1 cellular context compared by ENCODE assay signal in genomic region chr7:74203157-74203556, GRCh38.
TF ChIP-seq lines count a peak whose summit lies in the region.

No MANE protein-coding gene starts in this region.

TF ChIP-seq in H1, 55 proteins besides CTCF, POLR2A, EP300 and RAD21:
- no peak for TF ChIP-seq GABPA (IDR thresholded peaks at IDR 0.05; ENCODE audit: borderline replicate concordance, insufficient read depth, low read length)
- no peak for TF ChIP-seq JUND (IDR thresholded peaks at IDR 0.05; ENCODE audit: low read length)
